In the genomic region with DNA sequence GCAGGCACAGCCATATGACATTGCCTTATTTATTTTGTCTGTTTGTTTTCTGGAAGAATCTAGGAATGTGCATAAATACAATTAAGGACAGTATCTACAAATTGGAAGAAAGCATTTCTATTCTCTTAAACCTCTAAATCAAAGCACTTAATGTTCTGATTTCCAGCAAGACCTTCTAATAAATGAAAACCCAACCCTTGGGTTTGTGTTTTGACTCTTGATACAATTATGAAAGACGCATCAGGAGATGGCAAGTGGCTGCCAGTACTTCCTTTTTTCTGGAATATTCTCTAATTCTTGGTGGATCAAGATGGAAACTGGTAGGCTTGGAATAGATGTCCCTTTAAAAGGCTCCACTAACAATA, we compare ENCODE assay signal across 9 cellular contexts. TPM values are rescaled to one million over a fixed set of nuclear protein-coding genes. Genes with fewer than 3 reads are reported as not detected.
DNase-seq lines count a peak whose midpoint lies in the region; ATAC-seq and TF ChIP-seq lines count a peak whose summit lies in the region.
"Had no signal": no experiment of that assay in that cellular context is flagged by ENCODE, and none has a peak within 500 bp of the region (broad histone marks: within the 10 kb centered on the region; RNA-seq: fewer than 3 reads in every experiment).

No MANE protein-coding gene starts in this region.

- TF ChIP-seq CTCF in 22Rv1 (IDR thresholded peaks at IDR 0.05), result no peak

- intact Hi-C loops in dendritic cell treated with granulocyte-macrophage colony-stimulating factor and Interleukin-4, amounts not matched to agents 40 ng/mL and 50 ng/mL, for 4 days (cut with micrococcal nuclease), result no loop called here

- peak overlapping the region; percentile 45 for H3K27ac Mint-ChIP-seq in dendritic cell treated with granulocyte-macrophage colony-stimulating factor and Interleukin-4, amounts not matched to agents 40 ng/mL and 50 ng/mL, for 4 days
- peak overlapping the region in 1 of 10 donors; percentile 52 for H3K27ac Mint-ChIP-seq in naive thymus-derived CD8-positive, alpha-beta T cell

- peaks cover 8% of the 10 kb centered on the region for H3K9me3 Mint-ChIP-seq in dendritic cell treated with granulocyte-macrophage colony-stimulating factor and Interleukin-4, amounts not matched to agents 40 ng/mL and 50 ng/mL, for 4 days
- H3K9me3 Mint-ChIP-seq in naive thymus-derived CD8-positive, alpha-beta T cell, result peaks cover 0 to 17% (median 2%) of the 10 kb centered on the region in 9 donors

- H3K4me3 Mint-ChIP-seq in dendritic cell treated with granulocyte-macrophage colony-stimulating factor and Interleukin-4, amounts not matched to agents 40 ng/mL and 50 ng/mL, for 4 days, result peak overlapping the region; percentile 75
- peak overlapping the region; percentile 71 to 89 (median 80) for H3K4me3 Mint-ChIP-seq in naive thymus-derived CD8-positive, alpha-beta T cell

- H3K27me3 ChIP-seq in HUES6 (ENCODE audit: control insufficient read depth, insufficient read depth, low read length), result peaks cover 39% of the 10 kb centered on the region

- H3K36me3 ChIP-seq in HUES6 (ENCODE audit: control insufficient read depth, insufficient read depth, low read length), result no peaks in the 10 kb centered on the region

- no peaks in the 10 kb centered on the region for H3K9me3 ChIP-seq in HUES6 (ENCODE audit: control insufficient read depth, insufficient read depth, low read depth, low read length)

- H3K27me3 Mint-ChIP-seq in dendritic cell treated with granulocyte-macrophage colony-stimulating factor and Interleukin-4, amounts not matched to agents 40 ng/mL and 50 ng/mL, for 4 days, result peaks cover 45% of the 10 kb centered on the region
- H3K27me3 Mint-ChIP-seq in naive thymus-derived CD8-positive, alpha-beta T cell, result peaks cover 27 to 63% (median 36%) of the 10 kb centered on the region in 5 donors

- POLR2A ChIA-PET in naive thymus-derived CD8-positive, alpha-beta T cell (lab: Charles Lee), result no interaction called here

- no peak for DNase-seq in naive thymus-derived CD8-positive, alpha-beta T cell
- no peak for DNase-seq in stimulated activated CD4-positive, alpha-beta T cell treated with anti-CD3 and anti-CD28 coated beads, Interleukin-4, amount 100 ng/mL, for 24 hours
- DNase-seq in HCEC 1CT, result no peak
- DNase-seq: GF-D8 had no signal

- ATAC-seq in naive thymus-derived CD8-positive, alpha-beta T cell, result no peak
- no peak for ATAC-seq in GM21786 (IDR thresholded peaks at IDR 0.05; ENCODE audit: unreplicated experiment)
- ATAC-seq in GM18868 (IDR thresholded peaks at IDR 0.05; ENCODE audit: unreplicated experiment), result no peak

- H3K4me1 ChIP-seq in HUES6 (ENCODE audit: control insufficient read depth, insufficient read depth, low read length), result peaks cover 9% of the 10 kb centered on the region

- H3K27ac ChIP-seq in 22Rv1, result peak overlapping the region; percentile 53
- no peak overlapping the region for H3K27ac ChIP-seq in HUES6 (ENCODE audit: low read depth, low read length)

- no peaks in the 10 kb centered on the region for H3K36me3 Mint-ChIP-seq in dendritic cell treated with granulocyte-macrophage colony-stimulating factor and Interleukin-4, amounts not matched to agents 40 ng/mL and 50 ng/mL, for 4 days (ENCODE audit: low read depth)
- peaks cover 0 to 12% (median 1%) of the 10 kb centered on the region in 3 donors for H3K36me3 Mint-ChIP-seq in naive thymus-derived CD8-positive, alpha-beta T cell

- H3K4me1 Mint-ChIP-seq in dendritic cell treated with granulocyte-macrophage colony-stimulating factor and Interleukin-4, amounts not matched to agents 40 ng/mL and 50 ng/mL, for 4 days (ENCODE audit: low read depth), result peaks cover 6% of the 10 kb centered on the region
- peaks cover 8 to 16% (median 14%) of the 10 kb centered on the region in 4 donors for H3K4me1 Mint-ChIP-seq in naive thymus-derived CD8-positive, alpha-beta T cell

- peak overlapping the region; percentile 85 for H3K4me3 ChIP-seq in HUES6 (ENCODE audit: low read depth, low read length)

- H3K9ac ChIP-seq in HUES6 (ENCODE audit: low read length), result peak overlapping the region; percentile 35

RNA-seq across cellular contexts. Expression of a gene that starts 0.4 kb away (rescaled TPM):
- total RNA-seq in naive thymus-derived CD8-positive, alpha-beta T cell, result not detected
- under 1 TPM in 1 of 3 donors, not detected in 2; 0.16 TPM for polyA plus RNA-seq in naive thymus-derived CD8-positive, alpha-beta T cell

RNA-seq across cellular contexts. Expression of a gene that starts 50.9 kb away (rescaled TPM):
- total RNA-seq in naive thymus-derived CD8-positive, alpha-beta T cell, result 10 to 100 TPM; 17.5 to 20.7 TPM
- polyA plus RNA-seq in naive thymus-derived CD8-positive, alpha-beta T cell, result 10 to 100 TPM; 15.9 to 19.0 (median 17.3) TPM
